Comparison of ENCODE assay signal across 1 cellular context in genomic region chr9:35829084-35829763, GRCh38.
TF ChIP-seq lines count a peak whose summit lies in the region.

TMEM8B (plus strand) TSS chr9:35829228; CDS start chr9:35829448, 220 bp downstream.

TF ChIP-seq in GM12878, 131 proteins besides CTCF, POLR2A, EP300 and RAD21 (continued from another document):
- no peak for TF ChIP-seq MAX (IDR thresholded peaks at IDR 0.05; ENCODE audit: low read depth, low read length)
- peak; percentile 13; the same call in 1 of the 2 replicates for TF ChIP-seq RFX5 (IDR thresholded peaks at IDR 0.05; ENCODE audit: low read depth, low read length)
- TF ChIP-seq YY1 (IDR thresholded peaks at IDR 0.05; ENCODE audit: low read depth, low read length), result 0 out of 2 replicates have a peak, but pooled peaks have one; percentile 31
- no peak for TF ChIP-seq RBBP5 (conservative IDR thresholded peaks at IDR 0.05)
- no peak for TF ChIP-seq SUZ12 (IDR thresholded peaks at IDR 0.05; ENCODE audit: unreplicated experiment)
- no peak for TF ChIP-seq ATF7 (IDR thresholded peaks at IDR 0.05; ENCODE audit: low read depth)
- no peak for TF ChIP-seq USF2 (IDR thresholded peaks at IDR 0.05; ENCODE audit: borderline replicate concordance, low read depth, low read length)
- TF ChIP-seq SPI1 (IDR thresholded peaks at IDR 0.05; ENCODE audit: borderline replicate concordance, insufficient read depth, low read depth, low read length), result no peak
- TF ChIP-seq ETV6 (conservative IDR thresholded peaks at IDR 0.05 in 1 of 2, IDR thresholded peaks at IDR 0.05 in 1 of 2; ENCODE audit: borderline replicate concordance in 1 of 2, low read depth in 1 of 2), result no peak
- no peak for TF ChIP-seq ATF2 (IDR thresholded peaks at IDR 0.05; ENCODE audit: low read length)
- TF ChIP-seq PRDM15 (CRISPR knock-in tag; IDR thresholded peaks at IDR 0.05), result no peak
- peak; percentile 88 for TF ChIP-seq CREB1 (IDR thresholded peaks at IDR 0.05; ENCODE audit: low read depth)
- TF ChIP-seq MEF2B (IDR thresholded peaks at IDR 0.05; ENCODE audit: partially characterized antibody, poor library complexity, severe bottlenecking), result no peak
- TF ChIP-seq CREM (IDR thresholded peaks at IDR 0.05; ENCODE audit: low read depth), result peak; percentile 57; the same call in 1 of the 2 replicates
- TF ChIP-seq ATF3 (IDR thresholded peaks at IDR 0.05; ENCODE audit: borderline replicate concordance, extremely low read depth, low read depth, low read length), result no peak
- peak in 1 of 2 experiments; percentile 67; a peak in 2 of 3 replicates for TF ChIP-seq EGR1 (IDR thresholded peaks at IDR 0.05; ENCODE audit: borderline replicate concordance in 1 of 2, low read depth in 2 of 2, low read length in 2 of 2)
- no peak for TF ChIP-seq IRF5 (IDR thresholded peaks at IDR 0.05; ENCODE audit: borderline replicate concordance)
- no peak for TF ChIP-seq SIX5 (IDR thresholded peaks at IDR 0.05; ENCODE audit: low read depth, low read length, severe bottlenecking)
- no peak for TF ChIP-seq JUNB (IDR thresholded peaks at IDR 0.05)
- TF ChIP-seq NR2F1 (conservative IDR thresholded peaks at IDR 0.05), result 0 out of 2 replicates have a peak, but pooled peaks have one; percentile 16
- TF ChIP-seq TCF3 (IDR thresholded peaks at IDR 0.05; ENCODE audit: borderline replicate concordance, insufficient read depth, low read depth, low read length), result no peak
- peak; percentile 24; the same call in 1 of the 2 replicates for TF ChIP-seq CHD2 (IDR thresholded peaks at IDR 0.05; ENCODE audit: borderline replicate concordance, low read depth, low read length)
- no peak for TF ChIP-seq IKZF1 (conservative IDR thresholded peaks at IDR 0.05)
- TF ChIP-seq NBN (IDR thresholded peaks at IDR 0.05), result no peak
- no peak for TF ChIP-seq ZBTB33 (IDR thresholded peaks at IDR 0.05)
- TF ChIP-seq CEBPB (IDR thresholded peaks at IDR 0.05; ENCODE audit: borderline replicate concordance in 1 of 2, low read depth in 2 of 2, low read length in 2 of 2), result no peak
- TF ChIP-seq EZH2 (IDR thresholded peaks at IDR 0.05; ENCODE audit: borderline replicate concordance, control insufficient read depth, low read depth, low read length), result no peak
- 0 out of 2 replicates have a peak, but pooled peaks have one; percentile 42 for TF ChIP-seq BACH1 (IDR thresholded peaks at IDR 0.05; ENCODE audit: borderline replicate concordance)
- TF ChIP-seq PKNOX1 (IDR thresholded peaks at IDR 0.05), result peak; percentile 71
- no peak for TF ChIP-seq ZNF384 (IDR thresholded peaks at IDR 0.05; ENCODE audit: borderline replicate concordance, low read depth, low read length)
- TF ChIP-seq NR2C1 (IDR thresholded peaks at IDR 0.05), result no peak
- TF ChIP-seq MLLT1 (IDR thresholded peaks at IDR 0.05), result no peak
- TF ChIP-seq USF1 (IDR thresholded peaks at IDR 0.05; ENCODE audit: borderline replicate concordance, extremely low read length, insufficient read depth, low read depth, low read length), result no peak
- TF ChIP-seq SMC3 (IDR thresholded peaks at IDR 0.05; ENCODE audit: borderline replicate concordance, low read length), result no peak
- no peak for TF ChIP-seq CBFB (IDR thresholded peaks at IDR 0.05; ENCODE audit: low read depth)
- TF ChIP-seq SP1 (IDR thresholded peaks at IDR 0.05; ENCODE audit: low read depth, low read length), result peak; percentile 82
- TF ChIP-seq MTA2 (IDR thresholded peaks at IDR 0.05; ENCODE audit: low read depth), result no peak
- no peak for TF ChIP-seq ZNF274 (IDR thresholded peaks at IDR 0.05; ENCODE audit: insufficient read depth, insufficient read length)
- TF ChIP-seq TAF1 (IDR thresholded peaks at IDR 0.05; ENCODE audit: borderline replicate concordance, low read depth, low read length), result no peak
